ENCODE assay signal across 1 cellular context in the genomic region with DNA sequence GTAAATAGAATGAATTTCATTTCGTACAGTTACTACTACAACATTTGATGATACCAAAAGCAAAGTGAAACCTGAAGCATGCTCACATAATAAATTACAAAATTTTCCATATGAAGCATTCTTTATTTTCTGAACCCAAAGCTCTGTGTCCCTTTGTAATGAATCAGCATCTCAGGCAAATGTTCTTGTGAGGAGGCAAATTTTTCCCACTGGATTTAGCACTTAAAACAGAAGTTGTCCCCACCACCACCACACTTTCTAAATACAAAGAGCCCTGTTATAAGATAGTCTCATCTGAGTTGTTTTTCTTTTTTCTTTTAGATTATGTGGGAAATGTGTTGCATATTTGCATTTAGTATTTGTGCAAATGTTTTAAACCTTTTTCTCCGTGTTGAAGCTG.
TF ChIP-seq lines count a peak whose summit lies in the region.

No MANE protein-coding gene starts in this region.

TF ChIP-seq in GM23338, 12 proteins besides CTCF, POLR2A, EP300 and RAD21 (continued from another document):
- TF ChIP-seq, protein P1, sequence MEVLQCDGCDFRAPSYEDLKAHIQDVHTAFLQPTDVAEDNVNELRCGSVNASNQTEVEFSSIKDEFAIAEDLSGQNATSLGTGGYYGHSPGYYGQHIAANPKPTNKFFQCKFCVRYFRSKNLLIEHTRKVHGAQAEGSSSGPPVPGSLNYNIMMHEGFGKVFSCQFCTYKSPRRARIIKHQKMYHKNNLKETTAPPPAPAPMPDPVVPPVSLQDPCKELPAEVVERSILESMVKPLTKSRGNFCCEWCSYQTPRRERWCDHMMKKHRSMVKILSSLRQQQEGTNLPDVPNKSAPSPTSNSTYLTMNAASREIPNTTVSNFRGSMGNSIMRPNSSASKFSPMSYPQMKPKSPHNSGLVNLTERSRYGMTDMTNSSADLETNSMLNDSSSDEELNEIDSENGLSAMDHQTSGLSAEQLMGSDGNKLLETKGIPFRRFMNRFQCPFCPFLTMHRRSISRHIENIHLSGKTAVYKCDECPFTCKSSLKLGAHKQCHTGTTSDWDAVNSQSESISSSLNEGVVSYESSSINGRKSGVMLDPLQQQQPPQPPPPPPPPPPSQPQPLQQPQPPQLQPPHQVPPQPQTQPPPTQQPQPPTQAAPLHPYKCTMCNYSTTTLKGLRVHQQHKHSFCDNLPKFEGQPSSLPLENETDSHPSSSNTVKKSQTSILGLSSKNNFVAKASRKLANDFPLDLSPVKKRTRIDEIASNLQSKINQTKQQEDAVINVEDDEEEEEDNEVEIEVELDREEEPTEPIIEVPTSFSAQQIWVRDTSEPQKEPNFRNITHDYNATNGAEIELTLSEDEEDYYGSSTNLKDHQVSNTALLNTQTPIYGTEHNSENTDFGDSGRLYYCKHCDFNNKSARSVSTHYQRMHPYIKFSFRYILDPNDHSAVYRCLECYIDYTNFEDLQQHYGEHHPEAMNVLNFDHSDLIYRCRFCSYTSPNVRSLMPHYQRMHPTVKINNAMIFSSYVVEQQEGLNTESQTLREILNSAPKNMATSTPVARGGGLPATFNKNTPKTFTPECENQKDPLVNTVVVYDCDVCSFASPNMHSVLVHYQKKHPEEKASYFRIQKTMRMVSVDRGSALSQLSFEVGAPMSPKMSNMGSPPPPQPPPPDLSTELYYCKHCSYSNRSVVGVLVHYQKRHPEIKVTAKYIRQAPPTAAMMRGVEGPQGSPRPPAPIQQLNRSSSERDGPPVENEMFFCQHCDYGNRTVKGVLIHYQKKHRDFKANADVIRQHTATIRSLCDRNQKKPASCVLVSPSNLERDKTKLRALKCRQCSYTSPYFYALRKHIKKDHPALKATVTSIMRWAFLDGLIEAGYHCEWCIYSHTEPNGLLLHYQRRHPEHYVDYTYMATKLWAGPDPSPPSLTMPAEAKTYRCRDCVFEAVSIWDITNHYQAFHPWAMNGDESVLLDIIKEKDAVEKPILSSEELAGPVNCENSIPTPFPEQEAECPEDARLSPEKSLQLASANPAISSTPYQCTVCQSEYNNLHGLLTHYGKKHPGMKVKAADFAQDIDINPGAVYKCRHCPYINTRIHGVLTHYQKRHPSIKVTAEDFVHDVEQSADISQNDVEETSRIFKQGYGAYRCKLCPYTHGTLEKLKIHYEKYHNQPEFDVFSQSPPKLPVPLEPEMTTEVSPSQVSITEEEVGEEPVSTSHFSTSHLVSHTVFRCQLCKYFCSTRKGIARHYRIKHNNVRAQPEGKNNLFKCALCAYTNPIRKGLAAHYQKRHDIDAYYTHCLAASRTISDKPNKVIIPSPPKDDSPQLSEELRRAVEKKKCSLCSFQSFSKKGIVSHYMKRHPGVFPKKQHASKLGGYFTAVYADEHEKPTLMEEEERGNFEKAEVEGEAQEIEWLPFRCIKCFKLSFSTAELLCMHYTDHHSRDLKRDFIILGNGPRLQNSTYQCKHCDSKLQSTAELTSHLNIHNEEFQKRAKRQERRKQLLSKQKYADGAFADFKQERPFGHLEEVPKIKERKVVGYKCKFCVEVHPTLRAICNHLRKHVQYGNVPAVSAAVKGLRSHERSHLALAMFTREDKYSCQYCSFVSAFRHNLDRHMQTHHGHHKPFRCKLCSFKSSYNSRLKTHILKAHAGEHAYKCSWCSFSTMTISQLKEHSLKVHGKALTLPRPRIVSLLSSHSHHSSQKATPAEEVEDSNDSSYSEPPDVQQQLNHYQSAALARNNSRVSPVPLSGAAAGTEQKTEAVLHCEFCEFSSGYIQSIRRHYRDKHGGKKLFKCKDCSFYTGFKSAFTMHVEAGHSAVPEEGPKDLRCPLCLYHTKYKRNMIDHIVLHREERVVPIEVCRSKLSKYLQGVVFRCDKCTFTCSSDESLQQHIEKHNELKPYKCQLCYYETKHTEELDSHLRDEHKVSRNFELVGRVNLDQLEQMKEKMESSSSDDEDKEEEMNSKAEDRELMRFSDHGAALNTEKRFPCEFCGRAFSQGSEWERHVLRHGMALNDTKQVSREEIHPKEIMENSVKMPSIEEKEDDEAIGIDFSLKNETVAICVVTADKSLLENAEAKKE (CRISPR knock-in tag; IDR thresholded peaks at IDR 0.05): no peak
- TF ChIP-seq, protein P2, sequence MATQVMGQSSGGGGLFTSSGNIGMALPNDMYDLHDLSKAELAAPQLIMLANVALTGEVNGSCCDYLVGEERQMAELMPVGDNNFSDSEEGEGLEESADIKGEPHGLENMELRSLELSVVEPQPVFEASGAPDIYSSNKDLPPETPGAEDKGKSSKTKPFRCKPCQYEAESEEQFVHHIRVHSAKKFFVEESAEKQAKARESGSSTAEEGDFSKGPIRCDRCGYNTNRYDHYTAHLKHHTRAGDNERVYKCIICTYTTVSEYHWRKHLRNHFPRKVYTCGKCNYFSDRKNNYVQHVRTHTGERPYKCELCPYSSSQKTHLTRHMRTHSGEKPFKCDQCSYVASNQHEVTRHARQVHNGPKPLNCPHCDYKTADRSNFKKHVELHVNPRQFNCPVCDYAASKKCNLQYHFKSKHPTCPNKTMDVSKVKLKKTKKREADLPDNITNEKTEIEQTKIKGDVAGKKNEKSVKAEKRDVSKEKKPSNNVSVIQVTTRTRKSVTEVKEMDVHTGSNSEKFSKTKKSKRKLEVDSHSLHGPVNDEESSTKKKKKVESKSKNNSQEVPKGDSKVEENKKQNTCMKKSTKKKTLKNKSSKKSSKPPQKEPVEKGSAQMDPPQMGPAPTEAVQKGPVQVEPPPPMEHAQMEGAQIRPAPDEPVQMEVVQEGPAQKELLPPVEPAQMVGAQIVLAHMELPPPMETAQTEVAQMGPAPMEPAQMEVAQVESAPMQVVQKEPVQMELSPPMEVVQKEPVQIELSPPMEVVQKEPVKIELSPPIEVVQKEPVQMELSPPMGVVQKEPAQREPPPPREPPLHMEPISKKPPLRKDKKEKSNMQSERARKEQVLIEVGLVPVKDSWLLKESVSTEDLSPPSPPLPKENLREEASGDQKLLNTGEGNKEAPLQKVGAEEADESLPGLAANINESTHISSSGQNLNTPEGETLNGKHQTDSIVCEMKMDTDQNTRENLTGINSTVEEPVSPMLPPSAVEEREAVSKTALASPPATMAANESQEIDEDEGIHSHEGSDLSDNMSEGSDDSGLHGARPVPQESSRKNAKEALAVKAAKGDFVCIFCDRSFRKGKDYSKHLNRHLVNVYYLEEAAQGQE (IDR thresholded peaks at IDR 0.05; ENCODE audit: unreplicated experiment): no peak
- TF ChIP-seq ZNF331 (CRISPR knock-in tag; IDR thresholded peaks at IDR 0.05; ENCODE audit: low read depth) (no peak), EZH2 (IDR thresholded peaks at IDR 0.05; ENCODE audit: low read depth, unreplicated experiment) (no peak), JUNB (IDR thresholded peaks at IDR 0.05; ENCODE audit: unreplicated experiment) (no peak)
